19 cellular contexts compared by ENCODE assay signal in genomic region chr11:61473370-61474025, GRCh38. TPM values are rescaled to one million over a fixed set of nuclear protein-coding genes. Genes with fewer than 3 reads are reported as not detected.
DNase-seq lines count a peak whose midpoint lies in the region; ATAC-seq and TF ChIP-seq lines count a peak whose summit lies in the region.
"Had no signal": no experiment of that assay in that cellular context is flagged by ENCODE, and none has a peak within 500 bp of the region (broad histone marks: within the 10 kb centered on the region; RNA-seq: fewer than 3 reads in every experiment).

No MANE protein-coding gene starts in this region.

- no peaks in the 10 kb centered on the region for H3K27me3 Mint-ChIP-seq in activated CD8-positive, alpha-beta T cell treated with anti-CD3 and anti-CD28 coated beads, Interleukin-2, amount 10 ng/mL, durations not matched to agents 7 days and 5 days (ENCODE audit: low read depth)
- H3K27me3 Mint-ChIP-seq: T-cell had no signal

- intact Hi-C loops in gastrocnemius medialis (cut with DNase I; ENCODE audit: low total_unique reads) = loop anchor here (1.0 kb wide), 1 partner anchor 25 kb away; no protein-coding TSS in a partner anchor

- H3K27ac ChIP-seq in HEK293 (ENCODE audit: extremely low read depth, low read depth, low read length) (no peak overlapping the region), gastrocnemius medialis (peak overlapping the region; percentile 88 to 91 (median 89))
- H3K27ac ChIP-seq: KMS-11 had no signal

- peak overlapping the region; percentile 87 for H3K9ac ChIP-seq in adipocyte (ENCODE audit: low read length)
- H3K9ac ChIP-seq: KMS-11 had no signal

- in situ Hi-C loops in gastrocnemius medialis (cut with MboI; ENCODE audit: low sequenced_read_pairs in 4 of 4) = loop anchor here in 2 of 4 donors (10.0 to 25.0 kb wide), 2 partner anchors 161 to 164 kb away; no protein-coding TSS in a partner anchor

- CTCF ChIA-PET in HEK293 (lab: Yijun Ruan, JAX) = interaction anchor here (0.7 to 11.7 kb wide), 4 partner anchors 27 to 996 kb away, joined by 3 to 325 read pairs (median 12); partner anchors contain the start of genes LRRC10B and SYT7
- CTCF ChIA-PET in activated CD8-positive, alpha-beta T cell treated with anti-CD3 and anti-CD28 coated beads, Interleukin-2, amount 10 ng/mL, durations not matched to agents 7 days and 5 days (lab: Charles Lee) = interaction anchor here (1.0 to 3.1 kb wide), 4 partner anchors 9 to 165 kb away, joined by 3 to 17 read pairs (median 6); no protein-coding TSS in a partner anchor

- no peak overlapping the region for H3K4me3 Mint-ChIP-seq in activated CD8-positive, alpha-beta T cell treated with anti-CD3 and anti-CD28 coated beads, Interleukin-2, amount 10 ng/mL, durations not matched to agents 7 days and 5 days
- H3K4me3 Mint-ChIP-seq: CD14-positive monocyte; stimulated activated naive B cell treated with anti-CD40 and anti-IgM and Interleukin-4, amounts not matched to agents 10 μg/mL and 1 μg/mL and 100 μg/mL, for 72 hours; T-cell had no signal

- H3K4me1 Mint-ChIP-seq in activated CD8-positive, alpha-beta T cell treated with anti-CD3 and anti-CD28 coated beads, Interleukin-2, amount 10 ng/mL, durations not matched to agents 7 days and 5 days (ENCODE audit: low read depth) = peaks cover 14% of the 10 kb centered on the region
- H3K4me1 Mint-ChIP-seq: CD14-positive monocyte had no signal

- no peak overlapping the region for H3K27ac Mint-ChIP-seq in activated CD8-positive, alpha-beta T cell treated with anti-CD3 and anti-CD28 coated beads, Interleukin-2, amount 10 ng/mL, durations not matched to agents 7 days and 5 days
- H3K27ac Mint-ChIP-seq: stimulated activated naive B cell treated with anti-CD40 and anti-IgM and Interleukin-4, amounts not matched to agents 10 μg/mL and 1 μg/mL and 100 μg/mL, for 72 hours had no signal

- POLR2A ChIA-PET in HEK293 (lab: Yijun Ruan, JAX) = interaction anchor here (0.6 kb wide), 1 partner anchor 164 kb away, joined by 3 read pairs; no protein-coding TSS in a partner anchor
- POLR2A ChIA-PET in activated CD8-positive, alpha-beta T cell treated with anti-CD3 and anti-CD28 coated beads, Interleukin-2, amount 10 ng/mL, durations not matched to agents 7 days and 5 days (lab: Charles Lee) = no interaction called here

- H3K9me3 ChIP-seq in HEK293 (ENCODE audit: control insufficient read depth, insufficient read depth, low read depth, low read length) (no peaks in the 10 kb centered on the region), adipocyte (ENCODE audit: control insufficient read depth, low read length) (no peaks in the 10 kb centered on the region), gastrocnemius medialis (no peaks in the 10 kb centered on the region)
- H3K9me3 ChIP-seq: mucosa of descending colon, Peyer's patch had no signal

- H3K4me1 ChIP-seq in HEK293 (ENCODE audit: control insufficient read depth, insufficient read depth, low read length) (no peaks in the 10 kb centered on the region), adipocyte (ENCODE audit: control insufficient read depth, insufficient read depth, low read length) (peaks cover 46% of the 10 kb centered on the region), gastrocnemius medialis (peaks cover 13 to 26% of the 10 kb centered on the region in 2 donors)

- H3K36me3 ChIP-seq in HEK293 (ENCODE audit: control insufficient read depth in 2 of 2, insufficient read depth in 1 of 2, low read length in 2 of 2) (peaks cover 0 to 11% of the 10 kb centered on the region in 2 experiments; a peak in 1 of 3 replicates), adipocyte (ENCODE audit: control insufficient read depth, insufficient read depth, low read length, severe bottlenecking) (peaks cover 3% of the 10 kb centered on the region), gastrocnemius medialis (no peaks in the 10 kb centered on the region)

- peaks cover 9% of the 10 kb centered on the region for H3K36me3 Mint-ChIP-seq in activated CD8-positive, alpha-beta T cell treated with anti-CD3 and anti-CD28 coated beads, Interleukin-2, amount 10 ng/mL, durations not matched to agents 7 days and 5 days (ENCODE audit: low read depth)

- H3K9me3 Mint-ChIP-seq in activated CD8-positive, alpha-beta T cell treated with anti-CD3 and anti-CD28 coated beads, Interleukin-2, amount 10 ng/mL, durations not matched to agents 7 days and 5 days (ENCODE audit: insufficient read depth) = no peaks in the 10 kb centered on the region
- H3K9me3 Mint-ChIP-seq: stimulated activated naive B cell treated with anti-CD40 and anti-IgM and Interleukin-4, amounts not matched to agents 10 μg/mL and 1 μg/mL and 100 μg/mL, for 72 hours; T-cell had no signal

- no peak overlapping the region for H3K4me3 ChIP-seq in HEK293 (ENCODE audit: low read depth, low read length)
- peak overlapping the region; percentile 1 for H3K4me3 ChIP-seq in adipocyte (ENCODE audit: low read length)
- H3K4me3 ChIP-seq in gastrocnemius medialis = no peak overlapping the region
- H3K4me3 ChIP-seq: mucosa of descending colon, Peyer's patch had no signal

- H3K27me3 ChIP-seq in adipocyte (replicated peaks; ENCODE audit: control insufficient read depth, insufficient read depth, low read length) (no peaks in the 10 kb centered on the region), gastrocnemius medialis (no peaks in the 10 kb centered on the region)
- H3K27me3 ChIP-seq: Peyer's patch had no signal

- no peak for TF ChIP-seq CTCF in HEK293 (tag by site-specific recombination; IDR thresholded peaks at IDR 0.05)
- TF ChIP-seq CTCF in gastrocnemius medialis (IDR thresholded peaks at IDR 0.05 in 4 of 5, conservative IDR thresholded peaks at IDR 0.05 in 1 of 5) = no peak

- peak; percentile 22 for DNase-seq in adipocyte (ENCODE audit: low read depth)
- peak; percentile 22 for DNase-seq in fibroblast of gingiva (ENCODE audit: low read depth)
- DNase-seq in gastrocnemius medialis = no peak
- no peak for DNase-seq in activated CD8-positive, alpha-beta T cell treated with anti-CD3 and anti-CD28 coated beads, Interleukin-2, amount 10 ng/mL, durations not matched to agents 7 days and 5 days
- no peak for DNase-seq in DMS53 (lab: John Stamatoyannopoulos, UW)
- DNase-seq: activated CD4-positive, alpha-beta T cell treated with anti-CD3 and anti-CD28 coated beads for 4 hours; GDM1; NCI-H510A treated with DMSO at 0.1 percent for 48 hours; Peyer's patch; stimulated activated CD4-positive, alpha-beta T cell treated with anti-CD3 and anti-CD28 coated beads, Interleukin-4, amount 100 ng/mL, for 4 hours; stimulated activated naive B cell treated with anti-CD40 and anti-IgM and Interleukin-4, amounts not matched to agents 10 μg/mL and 1 μg/mL and 100 μg/mL, for 72 hours; T-cell had no signal

- TF ChIP-seq POLR2A in gastrocnemius medialis (IDR thresholded peaks at IDR 0.05) = no peak

- ATAC-seq in gastrocnemius medialis = no peak
- ATAC-seq in HG02885 (IDR thresholded peaks at IDR 0.05; ENCODE audit: poor library complexity, unreplicated experiment) = no peak
- no peak for ATAC-seq in activated CD8-positive, alpha-beta T cell treated with anti-CD3 and anti-CD28 coated beads, Interleukin-2, amount 10 ng/mL, durations not matched to agents 7 days and 5 days
- no peak for ATAC-seq in GM19452 (IDR thresholded peaks at IDR 0.05; ENCODE audit: unreplicated experiment)
- ATAC-seq: stimulated activated naive B cell treated with anti-CD40 and anti-IgM and Interleukin-4, amounts not matched to agents 10 μg/mL and 1 μg/mL and 100 μg/mL, for 72 hours; T-cell had no signal

TF ChIP-seq in HEK293, 187 proteins besides CTCF, POLR2A, EP300 and RAD21:
- no peak for TF ChIP-seq ZNF580 (tag by site-specific recombination; IDR thresholded peaks at IDR 0.05)
- no peak for TF ChIP-seq ZNF26 (tag by site-specific recombination; IDR thresholded peaks at IDR 0.05)
- TF ChIP-seq EGR2 (tag by site-specific recombination; IDR thresholded peaks at IDR 0.05; ENCODE audit: low read depth) = peak; percentile 88
- TF ChIP-seq ZNF133 (tag by site-specific recombination; IDR thresholded peaks at IDR 0.05) = no peak
- TF ChIP-seq ZFHX2 (tag by site-specific recombination; conservative IDR thresholded peaks at IDR 0.05) = peak; percentile 88
- no peak for TF ChIP-seq ATF2 (tag by site-specific recombination; IDR thresholded peaks at IDR 0.05; ENCODE audit: low read depth)
TF ChIP-seq in HEK293: peak in this region for 2.

RNA-seq across cellular contexts. Expression of gene LRRC10B, which starts 35.1 kb away (rescaled TPM):
- 1 to 10 TPM in 1 of 4 donors, under 1 TPM in 1, not detected in 2; 0.13 to 1.0 TPM for total RNA-seq in gastrocnemius medialis
- total RNA-seq in activated CD8-positive, alpha-beta T cell treated with anti-CD3 and anti-CD28 coated beads, Interleukin-2, amount 10 ng/mL, durations not matched to agents 7 days and 5 days = not detected
- total RNA-seq: pulmonary artery endothelial cell had no signal

RNA-seq across cellular contexts. Expression of gene SDHAF2, which starts 43.6 kb away (rescaled TPM):
- 10 to 100 TPM; 32.1 to 84.4 (median 53.8) TPM for total RNA-seq in gastrocnemius medialis
- 10 to 100 TPM; 51.6 to 54.3 TPM for total RNA-seq in activated CD8-positive, alpha-beta T cell treated with anti-CD3 and anti-CD28 coated beads, Interleukin-2, amount 10 ng/mL, durations not matched to agents 7 days and 5 days

RNA-seq across cellular contexts. Expression of gene CPSF7, which starts 43.7 kb away (rescaled TPM):
- 100 to 1,000 TPM in 1 of 4 donors, 10 to 100 TPM in 3; 38.9 to 180 (median 42.5) TPM for total RNA-seq in gastrocnemius medialis
- total RNA-seq in activated CD8-positive, alpha-beta T cell treated with anti-CD3 and anti-CD28 coated beads, Interleukin-2, amount 10 ng/mL, durations not matched to agents 7 days and 5 days = 10 to 100 TPM; 94.8 to 98.4 TPM

Comparison
In these comparisons a context has a peak if more than half of its experiments do, and no peak if none do; other contexts are left out.
1. DNase-seq: peak in adipocyte (single experiment) and fibroblast of gingiva (single experiment); none in gastrocnemius medialis (0 of 2), activated CD8-positive, alpha-beta T cell treated with anti-CD3 and anti-CD28 coated beads, Interleukin-2, amount 10 ng/mL, durations not matched to agents 7 days and 5 days (single experiment) and DMS53 (single experiment).